ENCODE assay signal across 1 cellular context in the genomic region with DNA sequence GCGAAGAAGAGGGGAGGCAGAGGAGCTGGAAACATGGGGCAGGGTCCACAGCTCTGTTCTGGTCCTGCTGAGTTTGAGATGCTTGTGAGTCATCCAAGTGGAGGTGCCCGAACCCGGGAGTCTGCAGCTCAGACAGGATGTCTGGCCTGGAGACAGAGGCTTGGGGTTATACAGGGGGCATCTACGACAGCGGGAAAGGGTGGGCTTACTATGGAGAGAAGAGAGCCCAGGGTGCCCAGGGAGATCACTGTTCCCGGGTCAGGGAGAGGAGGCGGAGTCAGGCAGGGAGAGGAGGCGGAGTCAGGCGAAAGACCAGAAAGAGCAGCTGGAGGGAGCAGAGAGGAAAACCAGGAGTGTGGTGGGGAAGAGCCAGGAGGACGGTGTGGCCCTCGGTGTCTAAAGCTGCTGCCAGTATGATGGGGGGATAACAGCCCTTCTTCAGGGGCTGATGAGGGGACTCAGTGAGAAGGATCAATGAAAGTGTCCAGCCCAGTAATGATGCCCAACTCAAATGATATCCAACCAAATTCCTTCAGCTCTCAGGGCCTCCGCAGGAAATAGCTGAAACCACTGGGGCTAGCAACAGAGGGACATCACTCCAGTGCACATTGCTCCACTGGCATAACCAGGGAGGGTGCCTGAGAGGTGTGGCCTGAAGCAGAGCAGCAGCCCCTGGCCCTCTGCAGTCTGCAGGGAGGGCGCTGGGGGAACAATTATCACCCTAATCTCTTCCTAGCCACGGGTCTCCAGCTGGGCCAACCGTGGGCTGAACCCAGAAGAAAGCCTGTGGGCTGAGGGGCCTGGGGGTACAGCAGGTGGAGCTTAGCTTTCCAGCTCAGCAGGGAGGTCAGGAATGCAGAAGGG.
A peak's percentile ranks its signal among the peaks of the same experiment; 100 is the strongest.
TF ChIP-seq lines count a peak whose summit lies in the region.

No MANE protein-coding gene starts in this region.

TF ChIP-seq in WTC11, 78 proteins besides CTCF, POLR2A, EP300 and RAD21:
- TF ChIP-seq, protein P1, sequence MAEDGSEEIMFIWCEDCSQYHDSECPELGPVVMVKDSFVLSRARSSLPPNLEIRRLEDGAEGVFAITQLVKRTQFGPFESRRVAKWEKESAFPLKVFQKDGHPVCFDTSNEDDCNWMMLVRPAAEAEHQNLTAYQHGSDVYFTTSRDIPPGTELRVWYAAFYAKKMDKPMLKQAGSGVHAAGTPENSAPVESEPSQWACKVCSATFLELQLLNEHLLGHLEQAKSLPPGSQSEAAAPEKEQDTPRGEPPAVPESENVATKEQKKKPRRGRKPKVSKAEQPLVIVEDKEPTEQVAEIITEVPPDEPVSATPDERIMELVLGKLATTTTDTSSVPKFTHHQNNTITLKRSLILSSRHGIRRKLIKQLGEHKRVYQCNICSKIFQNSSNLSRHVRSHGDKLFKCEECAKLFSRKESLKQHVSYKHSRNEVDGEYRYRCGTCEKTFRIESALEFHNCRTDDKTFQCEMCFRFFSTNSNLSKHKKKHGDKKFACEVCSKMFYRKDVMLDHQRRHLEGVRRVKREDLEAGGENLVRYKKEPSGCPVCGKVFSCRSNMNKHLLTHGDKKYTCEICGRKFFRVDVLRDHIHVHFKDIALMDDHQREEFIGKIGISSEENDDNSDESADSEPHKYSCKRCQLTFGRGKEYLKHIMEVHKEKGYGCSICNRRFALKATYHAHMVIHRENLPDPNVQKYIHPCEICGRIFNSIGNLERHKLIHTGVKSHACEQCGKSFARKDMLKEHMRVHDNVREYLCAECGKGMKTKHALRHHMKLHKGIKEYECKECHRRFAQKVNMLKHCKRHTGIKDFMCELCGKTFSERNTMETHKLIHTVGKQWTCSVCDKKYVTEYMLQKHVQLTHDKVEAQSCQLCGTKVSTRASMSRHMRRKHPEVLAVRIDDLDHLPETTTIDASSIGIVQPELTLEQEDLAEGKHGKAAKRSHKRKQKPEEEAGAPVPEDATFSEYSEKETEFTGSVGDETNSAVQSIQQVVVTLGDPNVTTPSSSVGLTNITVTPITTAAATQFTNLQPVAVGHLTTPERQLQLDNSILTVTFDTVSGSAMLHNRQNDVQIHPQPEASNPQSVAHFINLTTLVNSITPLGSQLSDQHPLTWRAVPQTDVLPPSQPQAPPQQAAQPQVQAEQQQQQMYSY (CRISPR knock-in tag; IDR thresholded peaks at IDR 0.05) = peak; percentile 97
- TF ChIP-seq GTF2I (CRISPR knock-in tag; conservative IDR thresholded peaks at IDR 0.05) = no peak
- TF ChIP-seq, protein P2, sequence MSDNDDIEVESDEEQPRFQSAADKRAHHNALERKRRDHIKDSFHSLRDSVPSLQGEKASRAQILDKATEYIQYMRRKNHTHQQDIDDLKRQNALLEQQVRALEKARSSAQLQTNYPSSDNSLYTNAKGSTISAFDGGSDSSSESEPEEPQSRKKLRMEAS (CRISPR knock-in tag; IDR thresholded peaks at IDR 0.05) = peak; percentile 18; the same call in 1 of the 2 replicates
- TF ChIP-seq, protein P3, sequence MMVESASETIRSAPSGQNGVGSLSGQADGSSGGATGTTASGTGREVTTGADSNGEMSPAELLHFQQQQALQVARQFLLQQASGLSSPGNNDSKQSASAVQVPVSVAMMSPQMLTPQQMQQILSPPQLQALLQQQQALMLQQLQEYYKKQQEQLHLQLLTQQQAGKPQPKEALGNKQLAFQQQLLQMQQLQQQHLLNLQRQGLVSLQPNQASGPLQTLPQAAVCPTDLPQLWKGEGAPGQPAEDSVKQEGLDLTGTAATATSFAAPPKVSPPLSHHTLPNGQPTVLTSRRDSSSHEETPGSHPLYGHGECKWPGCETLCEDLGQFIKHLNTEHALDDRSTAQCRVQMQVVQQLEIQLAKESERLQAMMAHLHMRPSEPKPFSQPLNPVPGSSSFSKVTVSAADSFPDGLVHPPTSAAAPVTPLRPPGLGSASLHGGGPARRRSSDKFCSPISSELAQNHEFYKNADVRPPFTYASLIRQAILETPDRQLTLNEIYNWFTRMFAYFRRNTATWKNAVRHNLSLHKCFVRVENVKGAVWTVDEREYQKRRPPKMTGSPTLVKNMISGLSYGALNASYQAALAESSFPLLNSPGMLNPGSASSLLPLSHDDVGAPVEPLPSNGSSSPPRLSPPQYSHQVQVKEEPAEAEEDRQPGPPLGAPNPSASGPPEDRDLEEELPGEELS (CRISPR knock-in tag; IDR thresholded peaks at IDR 0.05) = no peak
